Comparison of ENCODE assay signal across 1 cellular context in the genomic region with DNA sequence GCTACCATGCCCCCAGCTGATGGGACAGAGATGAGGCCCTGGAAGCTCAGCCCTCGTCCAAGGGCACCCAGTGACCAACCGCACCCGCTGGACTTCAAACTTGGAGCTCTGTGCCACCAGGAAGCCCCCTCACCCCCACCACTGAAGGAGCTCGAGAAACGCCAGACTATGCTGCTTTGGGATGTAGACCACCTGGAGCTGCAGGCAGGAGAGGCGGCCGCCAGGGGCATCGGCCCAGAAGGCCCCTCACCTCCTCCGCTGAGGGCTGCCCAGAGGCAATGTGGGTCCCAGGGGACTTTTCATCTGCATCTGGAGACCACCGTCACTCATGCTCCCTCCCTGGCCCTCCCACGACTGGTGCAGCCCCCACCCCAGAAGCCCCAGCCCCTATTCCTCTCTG.
TF ChIP-seq lines count a peak whose summit lies in the region.

No MANE protein-coding gene starts in this region.

TF ChIP-seq in GM23338, 12 proteins besides CTCF, POLR2A, EP300 and RAD21 (continued from another document):
- TF ChIP-seq, protein P1, sequence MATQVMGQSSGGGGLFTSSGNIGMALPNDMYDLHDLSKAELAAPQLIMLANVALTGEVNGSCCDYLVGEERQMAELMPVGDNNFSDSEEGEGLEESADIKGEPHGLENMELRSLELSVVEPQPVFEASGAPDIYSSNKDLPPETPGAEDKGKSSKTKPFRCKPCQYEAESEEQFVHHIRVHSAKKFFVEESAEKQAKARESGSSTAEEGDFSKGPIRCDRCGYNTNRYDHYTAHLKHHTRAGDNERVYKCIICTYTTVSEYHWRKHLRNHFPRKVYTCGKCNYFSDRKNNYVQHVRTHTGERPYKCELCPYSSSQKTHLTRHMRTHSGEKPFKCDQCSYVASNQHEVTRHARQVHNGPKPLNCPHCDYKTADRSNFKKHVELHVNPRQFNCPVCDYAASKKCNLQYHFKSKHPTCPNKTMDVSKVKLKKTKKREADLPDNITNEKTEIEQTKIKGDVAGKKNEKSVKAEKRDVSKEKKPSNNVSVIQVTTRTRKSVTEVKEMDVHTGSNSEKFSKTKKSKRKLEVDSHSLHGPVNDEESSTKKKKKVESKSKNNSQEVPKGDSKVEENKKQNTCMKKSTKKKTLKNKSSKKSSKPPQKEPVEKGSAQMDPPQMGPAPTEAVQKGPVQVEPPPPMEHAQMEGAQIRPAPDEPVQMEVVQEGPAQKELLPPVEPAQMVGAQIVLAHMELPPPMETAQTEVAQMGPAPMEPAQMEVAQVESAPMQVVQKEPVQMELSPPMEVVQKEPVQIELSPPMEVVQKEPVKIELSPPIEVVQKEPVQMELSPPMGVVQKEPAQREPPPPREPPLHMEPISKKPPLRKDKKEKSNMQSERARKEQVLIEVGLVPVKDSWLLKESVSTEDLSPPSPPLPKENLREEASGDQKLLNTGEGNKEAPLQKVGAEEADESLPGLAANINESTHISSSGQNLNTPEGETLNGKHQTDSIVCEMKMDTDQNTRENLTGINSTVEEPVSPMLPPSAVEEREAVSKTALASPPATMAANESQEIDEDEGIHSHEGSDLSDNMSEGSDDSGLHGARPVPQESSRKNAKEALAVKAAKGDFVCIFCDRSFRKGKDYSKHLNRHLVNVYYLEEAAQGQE (IDR thresholded peaks at IDR 0.05; ENCODE audit: unreplicated experiment), result no peak
- TF ChIP-seq, protein P2, sequence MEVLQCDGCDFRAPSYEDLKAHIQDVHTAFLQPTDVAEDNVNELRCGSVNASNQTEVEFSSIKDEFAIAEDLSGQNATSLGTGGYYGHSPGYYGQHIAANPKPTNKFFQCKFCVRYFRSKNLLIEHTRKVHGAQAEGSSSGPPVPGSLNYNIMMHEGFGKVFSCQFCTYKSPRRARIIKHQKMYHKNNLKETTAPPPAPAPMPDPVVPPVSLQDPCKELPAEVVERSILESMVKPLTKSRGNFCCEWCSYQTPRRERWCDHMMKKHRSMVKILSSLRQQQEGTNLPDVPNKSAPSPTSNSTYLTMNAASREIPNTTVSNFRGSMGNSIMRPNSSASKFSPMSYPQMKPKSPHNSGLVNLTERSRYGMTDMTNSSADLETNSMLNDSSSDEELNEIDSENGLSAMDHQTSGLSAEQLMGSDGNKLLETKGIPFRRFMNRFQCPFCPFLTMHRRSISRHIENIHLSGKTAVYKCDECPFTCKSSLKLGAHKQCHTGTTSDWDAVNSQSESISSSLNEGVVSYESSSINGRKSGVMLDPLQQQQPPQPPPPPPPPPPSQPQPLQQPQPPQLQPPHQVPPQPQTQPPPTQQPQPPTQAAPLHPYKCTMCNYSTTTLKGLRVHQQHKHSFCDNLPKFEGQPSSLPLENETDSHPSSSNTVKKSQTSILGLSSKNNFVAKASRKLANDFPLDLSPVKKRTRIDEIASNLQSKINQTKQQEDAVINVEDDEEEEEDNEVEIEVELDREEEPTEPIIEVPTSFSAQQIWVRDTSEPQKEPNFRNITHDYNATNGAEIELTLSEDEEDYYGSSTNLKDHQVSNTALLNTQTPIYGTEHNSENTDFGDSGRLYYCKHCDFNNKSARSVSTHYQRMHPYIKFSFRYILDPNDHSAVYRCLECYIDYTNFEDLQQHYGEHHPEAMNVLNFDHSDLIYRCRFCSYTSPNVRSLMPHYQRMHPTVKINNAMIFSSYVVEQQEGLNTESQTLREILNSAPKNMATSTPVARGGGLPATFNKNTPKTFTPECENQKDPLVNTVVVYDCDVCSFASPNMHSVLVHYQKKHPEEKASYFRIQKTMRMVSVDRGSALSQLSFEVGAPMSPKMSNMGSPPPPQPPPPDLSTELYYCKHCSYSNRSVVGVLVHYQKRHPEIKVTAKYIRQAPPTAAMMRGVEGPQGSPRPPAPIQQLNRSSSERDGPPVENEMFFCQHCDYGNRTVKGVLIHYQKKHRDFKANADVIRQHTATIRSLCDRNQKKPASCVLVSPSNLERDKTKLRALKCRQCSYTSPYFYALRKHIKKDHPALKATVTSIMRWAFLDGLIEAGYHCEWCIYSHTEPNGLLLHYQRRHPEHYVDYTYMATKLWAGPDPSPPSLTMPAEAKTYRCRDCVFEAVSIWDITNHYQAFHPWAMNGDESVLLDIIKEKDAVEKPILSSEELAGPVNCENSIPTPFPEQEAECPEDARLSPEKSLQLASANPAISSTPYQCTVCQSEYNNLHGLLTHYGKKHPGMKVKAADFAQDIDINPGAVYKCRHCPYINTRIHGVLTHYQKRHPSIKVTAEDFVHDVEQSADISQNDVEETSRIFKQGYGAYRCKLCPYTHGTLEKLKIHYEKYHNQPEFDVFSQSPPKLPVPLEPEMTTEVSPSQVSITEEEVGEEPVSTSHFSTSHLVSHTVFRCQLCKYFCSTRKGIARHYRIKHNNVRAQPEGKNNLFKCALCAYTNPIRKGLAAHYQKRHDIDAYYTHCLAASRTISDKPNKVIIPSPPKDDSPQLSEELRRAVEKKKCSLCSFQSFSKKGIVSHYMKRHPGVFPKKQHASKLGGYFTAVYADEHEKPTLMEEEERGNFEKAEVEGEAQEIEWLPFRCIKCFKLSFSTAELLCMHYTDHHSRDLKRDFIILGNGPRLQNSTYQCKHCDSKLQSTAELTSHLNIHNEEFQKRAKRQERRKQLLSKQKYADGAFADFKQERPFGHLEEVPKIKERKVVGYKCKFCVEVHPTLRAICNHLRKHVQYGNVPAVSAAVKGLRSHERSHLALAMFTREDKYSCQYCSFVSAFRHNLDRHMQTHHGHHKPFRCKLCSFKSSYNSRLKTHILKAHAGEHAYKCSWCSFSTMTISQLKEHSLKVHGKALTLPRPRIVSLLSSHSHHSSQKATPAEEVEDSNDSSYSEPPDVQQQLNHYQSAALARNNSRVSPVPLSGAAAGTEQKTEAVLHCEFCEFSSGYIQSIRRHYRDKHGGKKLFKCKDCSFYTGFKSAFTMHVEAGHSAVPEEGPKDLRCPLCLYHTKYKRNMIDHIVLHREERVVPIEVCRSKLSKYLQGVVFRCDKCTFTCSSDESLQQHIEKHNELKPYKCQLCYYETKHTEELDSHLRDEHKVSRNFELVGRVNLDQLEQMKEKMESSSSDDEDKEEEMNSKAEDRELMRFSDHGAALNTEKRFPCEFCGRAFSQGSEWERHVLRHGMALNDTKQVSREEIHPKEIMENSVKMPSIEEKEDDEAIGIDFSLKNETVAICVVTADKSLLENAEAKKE (CRISPR knock-in tag; IDR thresholded peaks at IDR 0.05), result no peak
- TF ChIP-seq, protein P3, sequence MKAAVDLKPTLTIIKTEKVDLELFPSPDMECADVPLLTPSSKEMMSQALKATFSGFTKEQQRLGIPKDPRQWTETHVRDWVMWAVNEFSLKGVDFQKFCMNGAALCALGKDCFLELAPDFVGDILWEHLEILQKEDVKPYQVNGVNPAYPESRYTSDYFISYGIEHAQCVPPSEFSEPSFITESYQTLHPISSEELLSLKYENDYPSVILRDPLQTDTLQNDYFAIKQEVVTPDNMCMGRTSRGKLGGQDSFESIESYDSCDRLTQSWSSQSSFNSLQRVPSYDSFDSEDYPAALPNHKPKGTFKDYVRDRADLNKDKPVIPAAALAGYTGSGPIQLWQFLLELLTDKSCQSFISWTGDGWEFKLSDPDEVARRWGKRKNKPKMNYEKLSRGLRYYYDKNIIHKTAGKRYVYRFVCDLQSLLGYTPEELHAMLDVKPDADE (IDR thresholded peaks at IDR 0.05), result no peak
